ENCODE assay signal across 25 cellular contexts in the genomic region with DNA sequence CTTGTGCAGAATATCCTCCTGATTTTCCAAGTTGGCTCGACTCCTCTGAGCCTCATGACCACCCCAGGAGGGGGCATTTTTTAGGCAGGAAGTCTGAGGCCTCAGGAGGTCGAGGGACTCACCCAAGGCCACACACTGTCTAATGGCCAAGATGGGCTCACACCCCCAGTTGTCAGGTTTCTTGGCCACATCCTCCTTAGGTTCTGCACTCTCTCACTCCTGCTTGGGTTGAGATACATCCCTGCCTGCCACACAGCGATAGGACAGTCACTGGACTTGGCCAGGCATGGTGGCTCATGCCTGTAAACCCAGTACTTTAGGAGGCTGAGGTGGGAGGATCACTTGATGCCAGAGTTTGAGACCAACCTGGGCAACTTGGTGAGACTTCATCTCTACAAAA. TPM values are rescaled to one million over a fixed set of nuclear protein-coding genes. Genes with fewer than 3 reads are reported as not detected.
"Had no signal": no experiment of that assay in that cellular context is flagged by ENCODE, and none has a peak within 500 bp of the region (broad histone marks: within the 10 kb centered on the region; RNA-seq: fewer than 3 reads in every experiment).

No MANE protein-coding gene starts in this region.

- H3K4me3 ChIP-seq: ascending aorta, coronary artery, mucosa of descending colon, pancreas, sigmoid colon, SK-N-MC, thyroid gland had no signal

- H3K9me3 ChIP-seq: ascending aorta, mucosa of descending colon, neutrophil, pancreas, sigmoid colon, thyroid gland had no signal

- DNase-seq: activated CD4-positive, alpha-beta T cell treated with anti-CD3 and anti-CD28 coated beads, Interleukin-2, amount 50 U/mL, for 48 hours; activated CD8-positive, alpha-beta memory T cell treated with anti-CD3 and anti-CD28 coated beads, Interleukin-2, amount 50 U/mL, for 4 hours; activated gamma-delta T cell; activated T-cell treated with anti-CD3 and anti-CD28 coated beads, Interleukin-2, amount 50 U/mL, for 48 hours; erythroblast; foreskin melanocyte; glutamatergic neuron; hippocampal formation; left cardiac atrium; mesenchymal stem cell; mucosa of descending colon; naive B cell; pancreas; sigmoid colon; stimulated activated CD4-positive, alpha-beta T cell treated with anti-CD3 and anti-CD28 coated beads, Interleukin-4, amount 100 ng/mL, for 24 hours; stimulated activated naive B cell treated with anti-CD40 and anti-IgM and Interleukin-4, amounts not matched to agents 10 μg/mL and 1 μg/mL and 100 μg/mL, for 72 hours; thyroid gland had no signal

- H3K36me3 ChIP-seq: ascending aorta, neutrophil, pancreas, sigmoid colon, thyroid gland had no signal

- H3K36me3 Mint-ChIP-seq: naive B cell had no signal

- H3K27ac Mint-ChIP-seq: naive B cell; stimulated activated naive B cell treated with anti-CD40 and anti-IgM and Interleukin-4, amounts not matched to agents 10 μg/mL and 1 μg/mL and 100 μg/mL, for 72 hours had no signal

- H3K27me3 ChIP-seq: ascending aorta, neutrophil, pancreas, sigmoid colon, thyroid gland had no signal

- H3K4me3 Mint-ChIP-seq: central memory CD8-positive, alpha-beta T cell; naive B cell; stimulated activated naive B cell treated with anti-CD40 and anti-IgM and Interleukin-4, amounts not matched to agents 10 μg/mL and 1 μg/mL and 100 μg/mL, for 72 hours had no signal

- H3K27ac ChIP-seq: ascending aorta, coronary artery, neutrophil, pancreas, sigmoid colon, SK-N-MC, thyroid gland, VCaP had no signal

- H3K9me3 Mint-ChIP-seq: central memory CD8-positive, alpha-beta T cell; naive B cell; stimulated activated naive B cell treated with anti-CD40 and anti-IgM and Interleukin-4, amounts not matched to agents 10 μg/mL and 1 μg/mL and 100 μg/mL, for 72 hours had no signal

- H3K4me1 ChIP-seq: ascending aorta, pancreas, sigmoid colon had no signal

- H3K27me3 Mint-ChIP-seq: central memory CD8-positive, alpha-beta T cell; naive B cell had no signal

RNA-seq across cellular contexts. Expression of a gene that starts 4.6 kb away (rescaled TPM):
- total RNA-seq: ascending aorta, left cardiac atrium, mucosa of descending colon, pancreas, sigmoid colon, subcutaneous adipose tissue, thyroid gland, ureter had no signal
- polyA plus RNA-seq: pancreas had no signal
